ENCODE assay signal across 23 cellular contexts in genomic region chr1:59804301-59804700, GRCh38. TPM values are rescaled to one million over a fixed set of nuclear protein-coding genes. Genes with fewer than 3 reads are reported as not detected.
"Had no signal": no experiment of that assay in that cellular context is flagged by ENCODE, and none has a peak within 500 bp of the region (broad histone marks: within the 10 kb centered on the region; RNA-seq: fewer than 3 reads in every experiment).

No MANE protein-coding gene starts in this region.

- H3K9ac ChIP-seq: KMS-11 had no signal

- H3K27ac ChIP-seq: HL-60, KMS-11, SJSA1, SK-N-MC had no signal

- H3K9me3 ChIP-seq: MG63, SJSA1 had no signal

- FAIRE-seq: HTR-8/SVneo, K562, RCC 7860 had no signal

- H3K36me3 ChIP-seq: MG63, SJSA1 had no signal

- H3K4me2 ChIP-seq: KMS-11 had no signal

- H3K4me1 ChIP-seq: SJSA1 had no signal

- H3K27me3 ChIP-seq: MG63, SJSA1 had no signal

- H3K4me3 ChIP-seq: K562, MG63, SJSA1, SK-N-MC had no signal

- DNase-seq: MG63, NCI-H1092 treated with DMSO at 0.1 percent for 48 hours, NCI-H1436, NCI-H187, NCI-H2029, NCI-H2081 treated with DMSO at 0.1 percent for 48 hours, NCI-H2171, NCI-H226, NCI-H446, NCI-H510A, NCI-H524 treated with DMSO at 0.1 percent for 48 hours, NCI-H69, NCI-H774, Right ventricle myocardium superior, RPMI8226, SIG-M5 had no signal

RNA-seq across cellular contexts. Expression of gene HOOK1, which starts 10.4 kb away (rescaled TPM):
- total RNA-seq: SJSA1 had no signal
